In genomic region chr1:116871772-116872146, GRCh38 we compare ENCODE assay signal across 33 cellular contexts. TPM values are rescaled to one million over a fixed set of nuclear protein-coding genes. Genes with fewer than 3 reads are reported as not detected.
DNase-seq lines count a peak whose midpoint lies in the region; ATAC-seq and TF ChIP-seq lines count a peak whose summit lies in the region.
"Had no signal": no experiment of that assay in that cellular context is flagged by ENCODE, and none has a peak within 500 bp of the region (broad histone marks: within the 10 kb centered on the region; RNA-seq: fewer than 3 reads in every experiment).

No MANE protein-coding gene starts in this region.

- ATAC-seq in Right ventricle myocardium superior (ENCODE audit: poor library complexity) (peak; percentile 78), omental fat pad (ENCODE audit: low FRiP score) (peak; percentile 82), HG03460 (IDR thresholded peaks at IDR 0.05; ENCODE audit: unreplicated experiment) (no peak), HG03457 (IDR thresholded peaks at IDR 0.05; ENCODE audit: unreplicated experiment) (no peak)
- no peak for ATAC-seq in stimulated activated effector memory CD8-positive, alpha-beta T cell treated with anti-CD3 and anti-CD28 coated beads, Interleukin-12 subunit alpha, Interleukin-12 subunit beta, amount 100 ng/mL, for 72 hours
- ATAC-seq: effector memory CD8-positive, alpha-beta T cell; gastrocnemius medialis; GM23338; left lung had no signal

- no peaks in the 10 kb centered on the region for H3K9me3 Mint-ChIP-seq in stimulated activated effector memory CD8-positive, alpha-beta T cell treated with anti-CD3 and anti-CD28 coated beads, Interleukin-12 subunit alpha, Interleukin-12 subunit beta, amount 100 ng/mL, for 72 hours
- H3K9me3 Mint-ChIP-seq: effector memory CD8-positive, alpha-beta T cell; GM23338; HFFc6 had no signal

- no peak overlapping the region for H3K4me3 Mint-ChIP-seq in stimulated activated effector memory CD8-positive, alpha-beta T cell treated with anti-CD3 and anti-CD28 coated beads, Interleukin-12 subunit alpha, Interleukin-12 subunit beta, amount 100 ng/mL, for 72 hours
- H3K4me3 Mint-ChIP-seq: B cell; CD8-positive, alpha-beta memory T cell; effector memory CD8-positive, alpha-beta T cell; GM23338; HFFc6; immature natural killer cell; neural crest cell had no signal

- H3K4me1 ChIP-seq in right atrium auricular region (no peaks in the 10 kb centered on the region), prostate gland (replicated peaks) (no peaks in the 10 kb centered on the region)
- H3K4me1 ChIP-seq: left lung had no signal

- H3K27ac ChIP-seq in right atrium auricular region = peak overlapping the region in 1 of 2 donors; percentile 57
- no peak overlapping the region for H3K27ac ChIP-seq in prostate gland
- H3K27ac ChIP-seq: cardiac muscle cell, gastrocnemius medialis, left lung, RWPE1, SK-N-MC, thoracic aorta had no signal

- H3K9me3 ChIP-seq in right atrium auricular region (no peaks in the 10 kb centered on the region), prostate gland (no peaks in the 10 kb centered on the region)
- H3K9me3 ChIP-seq: gastrocnemius medialis had no signal

- intact Hi-C loops in Right ventricle myocardium superior (cut with DNase I) (no loop called here), prostate gland (cut with DNase I) (no loop called here)

- H3K36me3 Mint-ChIP-seq in stimulated activated effector memory CD8-positive, alpha-beta T cell treated with anti-CD3 and anti-CD28 coated beads, Interleukin-12 subunit alpha, Interleukin-12 subunit beta, amount 100 ng/mL, for 72 hours = no peaks in the 10 kb centered on the region

- H3K36me3 ChIP-seq in right atrium auricular region (no peaks in the 10 kb centered on the region), prostate gland (no peaks in the 10 kb centered on the region)
- H3K36me3 ChIP-seq: cardiac muscle cell, gastrocnemius medialis, left lung, thoracic aorta had no signal

- no peak overlapping the region for H3K4me3 ChIP-seq in right atrium auricular region
- H3K4me3 ChIP-seq in fibroblast of pulmonary artery (replicated peaks; ENCODE audit: low read depth, low read length) = no peak overlapping the region
- H3K4me3 ChIP-seq in prostate gland = no peak overlapping the region
- H3K4me3 ChIP-seq: cardiac muscle cell, gastrocnemius medialis, GM23338, left lung, SK-N-MC, thoracic aorta had no signal

- no peaks in the 10 kb centered on the region for H3K27me3 ChIP-seq in right atrium auricular region
- no peaks in the 10 kb centered on the region for H3K27me3 ChIP-seq in prostate gland (replicated peaks; ENCODE audit: insufficient read depth)
- H3K27me3 ChIP-seq: cardiac muscle cell, left lung had no signal

- 22% methylated on average over 4 of the region's 4 CpGs for WGBS in prostate gland

- H3K27ac Mint-ChIP-seq in stimulated activated effector memory CD8-positive, alpha-beta T cell treated with anti-CD3 and anti-CD28 coated beads, Interleukin-12 subunit alpha, Interleukin-12 subunit beta, amount 100 ng/mL, for 72 hours = no peak overlapping the region
- H3K27ac Mint-ChIP-seq: B cell, GM23338, HFFc6, immature natural killer cell had no signal

- TF ChIP-seq CTCF in right atrium auricular region (IDR thresholded peaks at IDR 0.05) (no peak), fibroblast of pulmonary artery (IDR thresholded peaks at IDR 0.05; ENCODE audit: low read length, missing control alignments) (no peak), omental fat pad (IDR thresholded peaks at IDR 0.05) (no peak), prostate gland (IDR thresholded peaks at IDR 0.05) (no peak)

- no peak for DNase-seq in Right ventricle myocardium superior
- DNase-seq in right atrium auricular region (ENCODE audit: low spot score) = no peak
- DNase-seq in fibroblast of pulmonary artery (ENCODE audit: low read depth) = peak; percentile 90
- no peak for DNase-seq in omental fat pad (ENCODE audit: low spot score)
- DNase-seq in prostate gland (ENCODE audit: low spot score) = no peak
- DNase-seq in stimulated activated effector memory CD8-positive, alpha-beta T cell treated with anti-CD3 and anti-CD28 coated beads, Interleukin-12 subunit alpha, Interleukin-12 subunit beta, amount 100 ng/mL, for 72 hours (ENCODE audit: low spot score in 2 of 2) = no peak
- DNase-seq: activated CD4-positive, alpha-beta T cell treated with anti-CD3 and anti-CD28 coated beads, Interleukin-2, amount 50 U/mL, for 48 hours; activated naive CD4-positive, alpha-beta T cell treated with anti-CD3 and anti-CD28 coated beads, Interleukin-2, amount 50 U/mL, for 16 hours; amniotic stem cell; CD8-positive, alpha-beta memory T cell; cortex of kidney; DMS153; effector memory CD8-positive, alpha-beta T cell; gastrocnemius medialis; HFFc6; hypothalamus; immature natural killer cell; IMR-90; left lung; NCI-H2029; NCI-H748 treated with DMSO at 0.1 percent for 48 hours; posterior cingulate gyrus; stimulated activated CD4-positive, alpha-beta T cell treated with anti-CD3 and anti-CD28 coated beads, Interleukin-15, amount 100 ng/mL, for 24 hours; stimulated activated naive CD4-positive, alpha-beta T cell treated with Interleukin-2 at 50 U/mL for 16 hours had no signal

- peaks cover 7% of the 10 kb centered on the region for H3K4me1 Mint-ChIP-seq in stimulated activated effector memory CD8-positive, alpha-beta T cell treated with anti-CD3 and anti-CD28 coated beads, Interleukin-12 subunit alpha, Interleukin-12 subunit beta, amount 100 ng/mL, for 72 hours
- H3K4me1 Mint-ChIP-seq: B cell, immature natural killer cell had no signal

- TF ChIP-seq POLR2A in prostate gland (IDR thresholded peaks at IDR 0.05) = no peak

RNA-seq across cellular contexts. Expression of gene PTGFRN, which starts 38.0 kb away (rescaled TPM):
- total RNA-seq in Right ventricle myocardium superior = 81.5 TPM
- total RNA-seq in right atrium auricular region = 100 to 1,000 TPM; 129 to 141 TPM
- 10 to 100 TPM; 10.7 to 39.8 (median 28.5) TPM for total RNA-seq in omental fat pad
- total RNA-seq in prostate gland = 10 to 100 TPM; 37.1 to 70.7 TPM

Comparison
In these comparisons a context has a peak if more than half of its experiments do, and no peak if none do; other contexts are left out.
1. ATAC-seq: peak in Right ventricle myocardium superior (single experiment) and omental fat pad (single experiment); none in HG03460 (single experiment), HG03457 (single experiment) and stimulated activated effector memory CD8-positive, alpha-beta T cell treated with anti-CD3 and anti-CD28 coated beads, Interleukin-12 subunit alpha, Interleukin-12 subunit beta, amount 100 ng/mL, for 72 hours (single experiment).